Comparison of ENCODE assay signal across 10 cellular contexts in the genomic region with DNA sequence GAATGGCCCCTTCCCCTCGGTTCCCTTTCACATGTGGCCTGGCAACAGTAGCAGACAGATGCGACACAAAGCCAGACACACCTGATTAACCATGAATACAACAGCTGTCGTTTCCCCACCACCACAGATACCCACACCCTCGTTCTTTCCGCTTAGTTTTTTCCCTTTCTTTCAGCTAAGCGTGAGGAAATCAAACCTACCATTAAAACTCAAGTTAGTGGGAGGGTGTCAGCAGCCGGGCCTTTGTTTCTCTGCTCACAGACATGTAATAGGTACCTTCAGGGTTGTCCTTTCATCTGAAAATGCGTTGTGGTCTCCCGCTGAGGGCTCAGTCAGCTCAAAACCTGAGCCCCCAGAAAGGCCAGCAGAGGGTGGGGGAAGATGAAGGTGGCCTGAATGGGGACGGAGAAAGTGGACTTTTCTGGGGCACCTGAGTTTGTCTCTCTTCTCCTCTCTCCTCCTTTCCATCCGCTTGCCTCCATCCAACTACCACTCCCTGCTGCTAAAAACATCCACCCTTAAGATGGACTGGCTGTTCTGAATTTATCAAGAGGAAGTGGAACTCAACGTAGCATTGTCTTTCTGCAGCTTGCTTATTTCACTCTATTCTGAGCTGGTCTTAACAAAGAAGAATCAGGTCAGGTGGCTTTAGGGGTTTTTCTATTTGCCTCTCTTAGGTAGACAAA.
DNase-seq lines count a peak whose midpoint lies in the region; ATAC-seq and TF ChIP-seq lines count a peak whose summit lies in the region.
"Had no signal": no experiment of that assay in that cellular context is flagged by ENCODE, and none has a peak within 500 bp of the region (broad histone marks: within the 10 kb centered on the region; RNA-seq: fewer than 3 reads in every experiment).

No MANE protein-coding gene starts in this region.

- no peaks in the 10 kb centered on the region for H3K79me2 ChIP-seq in SU-DHL-6 (ENCODE audit: insufficient read depth, low read length)

- H3K4me3 ChIP-seq in SU-DHL-6 (ENCODE audit: insufficient read depth, low read length, poor library complexity, severe bottlenecking) (no peak overlapping the region), skin epidermis (no peak overlapping the region)

- H3K9me3 ChIP-seq in SU-DHL-6 (ENCODE audit: insufficient read depth, low read length): no peaks in the 10 kb centered on the region

- no peak overlapping the region for H3K4me3 Mint-ChIP-seq in T-helper 2 cell treated with Interferon-gamma antibody and Interleukin-4, amounts not matched to agents 5 μg/mL and 100 μg/mL, for 36 hours

- no peak overlapping the region for H2AFZ ChIP-seq in SU-DHL-6 (ENCODE audit: low read depth, low read length, severe bottlenecking)

- no peaks in the 10 kb centered on the region for H3K27me3 ChIP-seq in SU-DHL-6 (ENCODE audit: low read length)

- DNase-seq in T-helper 2 cell treated with Interferon-gamma antibody and Interleukin-4, amounts not matched to agents 5 μg/mL and 100 μg/mL, for 36 hours (ENCODE audit: low spot score): no peak
- DNase-seq in T-helper 2 cell: no peak
- no peak for DNase-seq in superior temporal gyrus (ENCODE audit: extremely low spot score)
- no peak for DNase-seq in DMS 273 treated with DMSO at 0.1 percent for 48 hours (lab: John Stamatoyannopoulos, UW)
- DNase-seq: GOT3 had no signal

- ATAC-seq in HG03135 (IDR thresholded peaks at IDR 0.05; ENCODE audit: unreplicated experiment) (peak; percentile 57), GM18498 (IDR thresholded peaks at IDR 0.05; ENCODE audit: unreplicated experiment) (no peak)
- ATAC-seq: PC-3 had no signal

- H3K4me2 ChIP-seq in SU-DHL-6 (ENCODE audit: low read depth, low read length, poor library complexity, severe bottlenecking): peak overlapping the region; percentile 8

- TF ChIP-seq CTCF in SU-DHL-6 (IDR thresholded peaks at IDR 0.05; ENCODE audit: insufficient read depth, low read length, poor library complexity, severe bottlenecking): no peak

- H3K27me3 Mint-ChIP-seq in T-helper 2 cell treated with Interferon-gamma antibody and Interleukin-4, amounts not matched to agents 5 μg/mL and 100 μg/mL, for 36 hours (ENCODE audit: low read depth): no peaks in the 10 kb centered on the region

- no peaks in the 10 kb centered on the region for H4K20me1 ChIP-seq in SU-DHL-6 (ENCODE audit: low read depth, low read length)

- peaks cover 48% of the 10 kb centered on the region for H3K4me1 Mint-ChIP-seq in T-helper 2 cell treated with Interferon-gamma antibody and Interleukin-4, amounts not matched to agents 5 μg/mL and 100 μg/mL, for 36 hours (ENCODE audit: low read depth)

- peaks cover 10% of the 10 kb centered on the region for H3K36me3 Mint-ChIP-seq in T-helper 2 cell treated with Interferon-gamma antibody and Interleukin-4, amounts not matched to agents 5 μg/mL and 100 μg/mL, for 36 hours (ENCODE audit: low read depth)

- peak overlapping the region; percentile 43 for H3K27ac ChIP-seq in SU-DHL-6 (ENCODE audit: low read depth, low read length)
- peak overlapping the region in 11 of 21 experiments; percentile 8 to 68 (median 39) for H3K27ac ChIP-seq in skin epidermis

- H3K9me2 ChIP-seq in SU-DHL-6 (replicated peaks; ENCODE audit: insufficient read depth, low read length): no peaks in the 10 kb centered on the region

- H3K9me3 Mint-ChIP-seq in T-helper 2 cell treated with Interferon-gamma antibody and Interleukin-4, amounts not matched to agents 5 μg/mL and 100 μg/mL, for 36 hours: peaks cover 7% of the 10 kb centered on the region

- no peak overlapping the region for H3K9ac ChIP-seq in SU-DHL-6 (ENCODE audit: low read length)

- H3K27ac Mint-ChIP-seq in T-helper 2 cell treated with Interferon-gamma antibody and Interleukin-4, amounts not matched to agents 5 μg/mL and 100 μg/mL, for 36 hours: peak overlapping the region; percentile 56

- H3F3A ChIP-seq in SU-DHL-6 (ENCODE audit: insufficient read depth): no peaks in the 10 kb centered on the region

- H3K36me3 ChIP-seq in SU-DHL-6 (ENCODE audit: low read length): no peaks in the 10 kb centered on the region
